Comparison of ENCODE assay signal across 10 cellular contexts in the genomic region with DNA sequence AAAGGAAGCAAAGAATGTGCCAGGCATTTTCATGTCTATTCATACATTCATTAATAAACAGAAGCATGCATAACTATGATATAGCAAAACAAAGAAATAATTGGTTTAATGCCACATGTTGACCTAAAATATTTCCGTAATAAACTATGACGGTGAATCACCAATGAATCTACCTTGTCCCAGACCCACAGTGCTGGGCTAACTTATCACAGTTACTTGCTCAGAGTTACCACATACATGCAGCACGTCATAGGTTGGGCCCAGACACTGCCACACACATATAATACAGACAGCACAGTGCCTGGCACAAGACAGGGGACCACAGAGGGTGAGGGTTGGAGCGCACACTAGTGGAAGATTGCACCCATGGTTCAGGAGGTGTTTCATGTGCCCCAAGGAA.
"Had no signal": no experiment of that assay in that cellular context is flagged by ENCODE, and none has a peak within 500 bp of the region (broad histone marks: within the 10 kb centered on the region; RNA-seq: fewer than 3 reads in every experiment).

No MANE protein-coding gene starts in this region.

- H3K9me3 Mint-ChIP-seq: activated naive CD4-positive, alpha-beta T cell treated with anti-CD3 and anti-CD28 coated beads, Interleukin-2, amount 50 U/mL, for 72 hours; activated naive CD8-positive, alpha-beta T cell treated with anti-CD3 and anti-CD28 coated beads, Interleukin-2, amount 50 U/mL, for 24 hours; activated T-cell treated with anti-CD3 and anti-CD28 coated beads, Interleukin-2, amount 50 U/mL, for 24 hours; brain; T-helper 2 cell treated with Interferon-gamma antibody and Interleukin-4, amounts not matched to agents 5 μg/mL and 100 μg/mL, for 36 hours; WTC11 had no signal

- H3K9me3 ChIP-seq: SJSA1 had no signal

- H3K27me3 ChIP-seq: cardiac muscle cell, SJSA1 had no signal

- H3K27ac Mint-ChIP-seq: activated CD8-positive, alpha-beta memory T cell treated with anti-CD3 and anti-CD28 coated beads, Interleukin-2, amount 10 ng/mL, durations not matched to agents 7 days and 5 days; activated naive CD4-positive, alpha-beta T cell treated with anti-CD3 and anti-CD28 coated beads, Interleukin-2, amount 50 U/mL, for 72 hours; activated naive CD8-positive, alpha-beta T cell treated with anti-CD3 and anti-CD28 coated beads, Interleukin-2, amount 50 U/mL, for 24 hours; activated T-cell treated with anti-CD3 and anti-CD28 coated beads, Interleukin-2, amount 50 U/mL, for 24 hours; T-helper 2 cell treated with Interferon-gamma antibody and Interleukin-4, amounts not matched to agents 5 μg/mL and 100 μg/mL, for 36 hours; WTC11 had no signal

- H3K4me3 Mint-ChIP-seq: activated CD8-positive, alpha-beta memory T cell treated with anti-CD3 and anti-CD28 coated beads, Interleukin-2, amount 10 ng/mL, durations not matched to agents 7 days and 5 days; activated naive CD8-positive, alpha-beta T cell treated with anti-CD3 and anti-CD28 coated beads, Interleukin-2, amount 50 U/mL, for 24 hours; activated T-cell treated with anti-CD3 and anti-CD28 coated beads, Interleukin-2, amount 50 U/mL, for 24 hours; brain; T-helper 2 cell treated with Interferon-gamma antibody and Interleukin-4, amounts not matched to agents 5 μg/mL and 100 μg/mL, for 36 hours; WTC11 had no signal

- ATAC-seq: activated CD8-positive, alpha-beta memory T cell treated with anti-CD3 and anti-CD28 coated beads, Interleukin-2, amount 10 ng/mL, durations not matched to agents 7 days and 5 days had no signal

- H3K4me1 Mint-ChIP-seq: activated naive CD8-positive, alpha-beta T cell treated with anti-CD3 and anti-CD28 coated beads, Interleukin-2, amount 50 U/mL, for 24 hours; WTC11 had no signal

- H3K4me3 ChIP-seq: cardiac muscle cell, SJSA1 had no signal

- H3K9ac ChIP-seq: KMS-11 had no signal

- H3K4me2 ChIP-seq: KMS-11 had no signal

- H3K27ac ChIP-seq: cardiac muscle cell, KMS-11, SJSA1 had no signal
